ENCODE assay signal across 11 cellular contexts in the genomic region with DNA sequence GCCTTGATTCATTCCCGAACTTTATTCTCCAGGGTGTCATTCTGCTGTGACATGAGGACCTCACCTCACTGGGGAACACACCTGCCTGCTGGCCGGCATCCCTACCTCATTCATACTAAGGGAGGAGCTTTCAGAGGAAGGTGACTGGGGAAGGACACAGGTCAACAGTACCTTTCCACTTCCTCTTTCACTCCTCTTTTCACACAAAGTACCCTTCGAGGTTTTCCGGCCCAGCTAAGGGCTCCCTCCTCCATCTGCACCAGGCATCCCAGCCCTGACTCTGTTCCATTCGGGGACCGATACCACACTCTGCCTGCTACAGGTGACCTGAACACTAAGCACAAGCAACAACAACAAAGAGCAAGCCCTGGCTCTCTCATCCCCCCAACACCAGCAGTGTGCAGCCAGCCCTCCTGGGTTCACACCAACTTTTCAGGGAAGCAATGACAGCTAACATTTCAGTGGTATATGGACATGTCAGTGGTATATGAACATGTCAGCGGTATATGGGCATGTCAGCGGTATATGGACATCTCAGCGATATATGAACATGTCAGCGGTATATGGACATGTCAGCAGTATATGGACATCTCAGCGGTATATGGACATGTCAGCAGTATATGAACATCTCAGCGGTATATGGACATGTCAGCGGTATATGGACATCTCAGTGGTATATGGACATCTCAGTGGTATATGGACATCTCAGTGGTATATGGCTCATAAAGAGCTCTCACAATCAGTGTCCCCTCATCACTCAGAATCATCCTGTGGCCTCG.
DNase-seq lines count a peak whose midpoint lies in the region; ATAC-seq and TF ChIP-seq lines count a peak whose summit lies in the region.
"Had no signal": no experiment of that assay in that cellular context is flagged by ENCODE, and none has a peak within 500 bp of the region (broad histone marks: within the 10 kb centered on the region; RNA-seq: fewer than 3 reads in every experiment).

No MANE protein-coding gene starts in this region.

- peak; percentile 39 for DNase-seq in GM12865 (ENCODE audit: low read depth)
- peak; percentile 48 for DNase-seq in islet precursor cell
- no peak for DNase-seq in KG1 (lab: John Stamatoyannopoulos, UW)
- DNase-seq in SKM-1 treated with dmso at 0.1 percent for 144 hours (lab: John Stamatoyannopoulos, UW; ENCODE audit: unreplicated experiment): no peak
- DNase-seq: activated gamma-delta T cell, NCI-H226, Right ventricle myocardium superior had no signal

- H3K4me3 ChIP-seq in GM12865 (ENCODE audit: low read depth, low read length): no peak overlapping the region

- ATAC-seq in GM19324 (IDR thresholded peaks at IDR 0.05; ENCODE audit: low FRiP score, unreplicated experiment): peak; percentile 36
- ATAC-seq in HG03342 (IDR thresholded peaks at IDR 0.05; ENCODE audit: unreplicated experiment): peak; percentile 62
- no peak for ATAC-seq in GM19035 (IDR thresholded peaks at IDR 0.05; ENCODE audit: unreplicated experiment)
- no peak for ATAC-seq in GM18520 (IDR thresholded peaks at IDR 0.05; ENCODE audit: unreplicated experiment)

- TF ChIP-seq CTCF in GM12865 (IDR thresholded peaks at IDR 0.05; ENCODE audit: insufficient read depth, low read depth, low read length, missing control alignments): no peak

Comparison
In these comparisons a context has a peak if more than half of its experiments do, and no peak if none do; other contexts are left out.
1. DNase-seq: peak in GM12865 (single experiment) and islet precursor cell (single experiment); none in KG1 (single experiment) and SKM-1 treated with dmso at 0.1 percent for 144 hours (single experiment).
2. ATAC-seq: peak in GM19324 (single experiment) and HG03342 (single experiment); none in GM19035 (single experiment) and GM18520 (single experiment).